Comparison of ENCODE assay signal across 26 cellular contexts in the genomic region with DNA sequence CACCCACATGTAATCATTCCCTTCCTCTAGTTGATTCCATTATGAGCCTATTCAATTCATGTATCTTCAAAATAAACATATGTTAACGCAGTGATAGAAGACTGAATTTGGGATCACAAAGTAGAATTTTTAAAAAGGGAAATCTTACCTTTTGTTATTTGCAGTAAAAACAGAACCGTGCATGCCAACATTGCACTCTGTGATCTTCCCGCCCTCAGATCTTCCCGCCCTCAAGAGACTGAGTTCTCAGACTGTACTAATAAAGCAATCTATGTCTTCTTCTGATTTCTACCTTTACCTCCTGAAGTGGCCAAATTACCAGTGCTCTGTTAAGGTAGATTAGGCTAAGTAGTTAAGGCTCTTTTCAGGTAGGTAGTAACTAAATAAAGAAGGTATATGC. TPM values are rescaled to one million over a fixed set of nuclear protein-coding genes. Genes with fewer than 3 reads are reported as not detected.
A peak's percentile ranks its signal among the peaks of the same experiment; 100 is the strongest.
DNase-seq lines count a peak whose midpoint lies in the region; ATAC-seq, FAIRE-seq and TF ChIP-seq lines count a peak whose summit lies in the region.
"Had no signal": no experiment of that assay in that cellular context is flagged by ENCODE, and none has a peak within 500 bp of the region (broad histone marks: within the 10 kb centered on the region; RNA-seq: fewer than 3 reads in every experiment).

No MANE protein-coding gene starts in this region.

- H3K27ac Mint-ChIP-seq in GM23338: no peak overlapping the region
- H3K27ac Mint-ChIP-seq: CD14-positive monocyte; CD4-positive, alpha-beta memory T cell; CD4-positive, CD25-positive, alpha-beta regulatory T cell; CD8-positive, alpha-beta memory T cell had no signal

- no peaks in the 10 kb centered on the region for H3K27me3 ChIP-seq in GM23338 (ENCODE audit: insufficient read depth)
- H3K27me3 ChIP-seq in PC-3 (ENCODE audit: low read length): no peaks in the 10 kb centered on the region
- no peaks in the 10 kb centered on the region for H3K27me3 ChIP-seq in smooth muscle cell (ENCODE audit: low read depth)
- no peaks in the 10 kb centered on the region for H3K27me3 ChIP-seq in sigmoid colon
- H3K27me3 ChIP-seq: BE2C, BLaER1 had no signal

- H3K4me1 ChIP-seq in GM23338 (ENCODE audit: insufficient read depth) (no peaks in the 10 kb centered on the region), PC-3 (ENCODE audit: insufficient read depth, low read length) (peaks cover 28% of the 10 kb centered on the region), smooth muscle cell (ENCODE audit: low read depth) (peaks cover 8% of the 10 kb centered on the region), sigmoid colon (peaks cover 0 to 15% (median 7%) of the 10 kb centered on the region in 4 donors), kidney (ENCODE audit: control insufficient read depth in 1 of 2, insufficient read depth in 1 of 2, low read depth in 1 of 2, low read length in 2 of 2) (peaks cover 2 to 9% of the 10 kb centered on the region in 2 donors)
- H3K4me1 ChIP-seq: BE2C had no signal

- no peak for TF ChIP-seq POLR2A in sigmoid colon (IDR thresholded peaks at IDR 0.05)

- peaks cover 6% of the 10 kb centered on the region for H3K27me3 Mint-ChIP-seq in GM23338 (ENCODE audit: insufficient read depth, low read depth, poor library complexity)

- TF ChIP-seq EP300 in sigmoid colon (IDR thresholded peaks at IDR 0.05): no peak

- H3K4me3 ChIP-seq in GM23338: no peak overlapping the region
- no peak overlapping the region for H3K4me3 ChIP-seq in PC-3 (ENCODE audit: low read length)
- no peak overlapping the region for H3K4me3 ChIP-seq in smooth muscle cell
- no peak overlapping the region for H3K4me3 ChIP-seq in sigmoid colon
- no peak overlapping the region for H3K4me3 ChIP-seq in kidney (ENCODE audit: low read length in 2 of 2)
- H3K4me3 ChIP-seq: BLaER1 had no signal

- no peaks in the 10 kb centered on the region for H3F3A ChIP-seq in GM23338 (replicated peaks; ENCODE audit: low read depth)
- peaks cover 3% of the 10 kb centered on the region for H3F3A ChIP-seq in PC-3 (ENCODE audit: low read length, unreplicated experiment)
- peaks cover 4% of the 10 kb centered on the region for H3F3A ChIP-seq in smooth muscle cell (ENCODE audit: low read depth)

- H3K36me3 ChIP-seq in GM23338 (ENCODE audit: insufficient read depth) (no peaks in the 10 kb centered on the region), PC-3 (ENCODE audit: low read depth, low read length) (no peaks in the 10 kb centered on the region), smooth muscle cell (ENCODE audit: low read depth) (no peaks in the 10 kb centered on the region), sigmoid colon (no peaks in the 10 kb centered on the region), kidney (ENCODE audit: control insufficient read depth in 1 of 2, insufficient read depth in 2 of 2, low read length in 2 of 2) (no peaks in the 10 kb centered on the region)
- H3K36me3 ChIP-seq: BE2C, BLaER1 had no signal

- no peaks in the 10 kb centered on the region for H3K36me3 Mint-ChIP-seq in GM23338 (ENCODE audit: low read depth)
- H3K36me3 Mint-ChIP-seq: CD14-positive monocyte; CD4-positive, CD25-positive, alpha-beta regulatory T cell had no signal

- no peaks in the 10 kb centered on the region for H3K9me3 Mint-ChIP-seq in GM23338
- H3K9me3 Mint-ChIP-seq: CD14-positive monocyte; CD4-positive, alpha-beta memory T cell; CD8-positive, alpha-beta memory T cell had no signal

- no peak for FAIRE-seq in kidney (lab: Jason Lieb, UNC)
- FAIRE-seq: A204.1, GM12891, GM19239 had no signal

- H3K79me2 ChIP-seq in GM23338 (replicated peaks; ENCODE audit: insufficient read depth) (peaks cover 10% of the 10 kb centered on the region), PC-3 (ENCODE audit: low read length) (peaks cover 13% of the 10 kb centered on the region), smooth muscle cell (ENCODE audit: low read depth) (peaks cover 7% of the 10 kb centered on the region)

- ATAC-seq in GM23338 (no peak), PC-3 (no peak)

- H3K9me2 ChIP-seq in GM23338 (ENCODE audit: insufficient read depth): no peaks in the 10 kb centered on the region
- H3K9me2 ChIP-seq in PC-3 (replicated peaks; ENCODE audit: low read length): no peaks in the 10 kb centered on the region

- DNase-seq in GM23338 (ENCODE audit: low spot score) (no peak), PC-3 (no peak), smooth muscle cell (lab: John Stamatoyannopoulos, UW; ENCODE audit: unreplicated experiment) (no peak), sigmoid colon (no peak), GM10248 (ENCODE audit: extremely low spot score) (no peak), kidney (no peak)
- DNase-seq: 8988T; ACHN; BE2C; C1 segment of cervical spinal cord; CD4-positive, alpha-beta memory T cell; CD4-positive, CD25-positive, alpha-beta regulatory T cell; CD8-positive, alpha-beta memory T cell; COR-L47; DMS 273 treated with DMSO at 0.1 percent for 48 hours; DMS153; DMS53; DMS79; DND-41; GDM1 had no signal

- WGBS in smooth muscle cell (ENCODE audit: low lambda C conversion rate): 88% methylated on average over 4 of the region's 4 CpGs
- 67 to 82% methylated on average over 4 of the region's 4 CpGs for WGBS in sigmoid colon, 2 donors

- H3K9me3 ChIP-seq in PC-3 (ENCODE audit: low read length) (no peaks in the 10 kb centered on the region), smooth muscle cell (replicated peaks; ENCODE audit: low read depth) (no peaks in the 10 kb centered on the region), sigmoid colon (no peaks in the 10 kb centered on the region), kidney (ENCODE audit: control insufficient read depth in 1 of 2, low read length in 2 of 2) (no peaks in the 10 kb centered on the region)
- H3K9me3 ChIP-seq: BE2C, BLaER1 had no signal

- POLR2A ChIA-PET in PC-3 (lab: Charles Lee; ENCODE audit: unreplicated experiment): no interaction called here
- POLR2A ChIA-PET in GM10248 (lab: Yijun Ruan, JAX): no interaction called here

- 0 out of 2 replicates have a peak overlapping the region, but pooled peaks have one; percentile 40 for H2AFZ ChIP-seq in GM23338
- H2AFZ ChIP-seq in PC-3 (ENCODE audit: low read length): no peak overlapping the region
- H2AFZ ChIP-seq in smooth muscle cell (ENCODE audit: low read depth): no peak overlapping the region

- H3K9ac ChIP-seq in PC-3 (ENCODE audit: low read length) (no peak overlapping the region), smooth muscle cell (ENCODE audit: low read depth) (no peak overlapping the region), kidney (ENCODE audit: low read length in 2 of 2) (no peak overlapping the region)
- H3K9ac ChIP-seq: BLaER1 had no signal

- BruUV-seq in PC-3 (replicated peaks; lab: Mats Ljungman, UMichigan): no TSS peak

- H3K4me2 ChIP-seq in GM23338 (no peak overlapping the region), PC-3 (ENCODE audit: low read length) (peak overlapping the region; percentile 46; the same call in 1 of the 2 replicates), smooth muscle cell (no peak overlapping the region)
- H3K4me2 ChIP-seq: BLaER1 had no signal

- TF ChIP-seq CTCF in GM23338 (conservative IDR thresholded peaks at IDR 0.05; ENCODE audit: low read depth in 2 of 2) (no peak), PC-3 (conservative IDR thresholded peaks at IDR 0.05; ENCODE audit: low read depth, low read length) (no peak), VCaP (conservative IDR thresholded peaks at IDR 0.05) (no peak), smooth muscle cell (IDR thresholded peaks at IDR 0.05; ENCODE audit: borderline replicate concordance, insufficient read depth, poor library complexity, severe bottlenecking) (no peak), sigmoid colon (IDR thresholded peaks at IDR 0.05) (no peak), GM10248 (IDR thresholded peaks at IDR 0.05; ENCODE audit: control extremely low read depth, extremely low read depth, low read depth, missing control alignments) (no peak), kidney (IDR thresholded peaks at IDR 0.05; ENCODE audit: borderline replicate concordance, extremely low read depth, insufficient read depth) (no peak)

- CTCF ChIA-PET in PC-3 (lab: Charles Lee) (no interaction called here), GM10248 (lab: Yijun Ruan, JAX) (no interaction called here)

- H4K20me1 ChIP-seq in GM23338 (replicated peaks; ENCODE audit: insufficient read depth) (no peaks in the 10 kb centered on the region), PC-3 (ENCODE audit: low read length) (peaks cover 10% of the 10 kb centered on the region), smooth muscle cell (ENCODE audit: low read depth) (peaks cover 8% of the 10 kb centered on the region)

- H3K4me3 Mint-ChIP-seq in GM23338: no peak overlapping the region
- H3K4me3 Mint-ChIP-seq: CD14-positive monocyte; CD4-positive, alpha-beta memory T cell; CD4-positive, CD25-positive, alpha-beta regulatory T cell; CD8-positive, alpha-beta memory T cell had no signal

- peaks cover 8% of the 10 kb centered on the region; the same call in 2 of the 3 replicates for H3K4me1 Mint-ChIP-seq in GM23338

- H3K27ac ChIP-seq in GM23338 (ENCODE audit: low read depth) (no peak overlapping the region), PC-3 (ENCODE audit: low read length) (peak overlapping the region; percentile 58), VCaP (peak overlapping the region; percentile 39; the same call in 1 of the 2 replicates), smooth muscle cell (ENCODE audit: low read depth) (peak overlapping the region; percentile 52), sigmoid colon (no peak overlapping the region), kidney (ENCODE audit: low read depth in 2 of 2, low read length in 2 of 2) (no peak overlapping the region)
- H3K27ac ChIP-seq: BLaER1 had no signal

- intact Hi-C loops in PC-3 (cut with micrococcal nuclease): no loop called here
- intact Hi-C loops in sigmoid colon (cut with DNase I): no loop called here
- intact Hi-C loops in kidney (cut with DNase I): no loop called here

TF ChIP-seq in GM23338, 12 proteins besides CTCF, POLR2A, EP300 and RAD21 (continues in another document):
- TF ChIP-seq CREB1 (CRISPR knock-in tag; IDR thresholded peaks at IDR 0.05; ENCODE audit: low read depth) (no peak), ZNF331 (CRISPR knock-in tag; IDR thresholded peaks at IDR 0.05; ENCODE audit: low read depth) (no peak), NANOG (IDR thresholded peaks at IDR 0.05; ENCODE audit: borderline replicate concordance) (no peak)

RNA-seq across cellular contexts. Expression of a gene that starts 3.6 kb away (rescaled TPM):
- total RNA-seq in GM23338 (2014; rRNA removed; shearing (Covaris generic)): 45.9 and 49.8 TPM in 2 replicates
- polyA plus RNA-seq in GM23338 (2016; fragmentation: Nextera tagmentation; extraction: Ambion mirVana) (14.1 and 18.0 TPM in 2 replicates), smooth muscle cell (16.9 and 28.7 TPM in 2 replicates), sigmoid colon (1 to 10 TPM; 1.8 to 9.9 (median 2.1) TPM), kidney (ENCODE audit: insufficient read depth, low read depth, low replicate concordance) (9.8 TPM)
- total RNA-seq in PC-3 (2014; rRNA removed) (72.0 and 81.3 TPM in 2 replicates), smooth muscle cell (86.0 and 96.7 TPM in 2 replicates), sigmoid colon (10 to 100 TPM; 27.4 to 36.6 (median 33.4) TPM), kidney (40.0 TPM)

Comparison
In these comparisons a context has a peak if more than half of its experiments do, and no peak if none do; other contexts are left out.
1. H3K27ac ChIP-seq: peak in PC-3 (single experiment), VCaP (single experiment) and smooth muscle cell (single experiment); none in GM23338 (single experiment), sigmoid colon (0 of 4) and kidney (0 of 2).